Comparison of ENCODE assay signal across 26 cellular contexts in the genomic region with DNA sequence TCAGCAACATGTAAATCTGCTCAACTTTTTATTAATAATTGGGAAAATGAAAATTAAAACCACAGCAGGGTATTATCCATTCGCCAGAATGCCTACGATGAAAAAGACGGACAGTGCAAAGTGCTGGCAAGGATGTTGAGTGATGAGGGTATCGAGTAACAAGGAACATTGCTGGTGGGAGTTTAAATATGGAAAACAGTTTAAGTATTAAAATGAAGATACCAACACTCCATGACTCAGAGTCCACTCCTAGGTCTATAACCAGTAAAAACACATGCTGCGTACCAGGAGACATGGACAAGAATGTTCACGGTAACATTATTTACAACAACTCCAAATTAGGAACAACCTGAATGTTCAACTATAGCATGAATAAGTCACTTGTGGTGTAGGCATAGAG. TPM values are rescaled to one million over a fixed set of nuclear protein-coding genes. Genes with fewer than 3 reads are reported as not detected.
DNase-seq lines count a peak whose midpoint lies in the region; ATAC-seq and TF ChIP-seq lines count a peak whose summit lies in the region.
"Had no signal": no experiment of that assay in that cellular context is flagged by ENCODE, and none has a peak within 500 bp of the region (broad histone marks: within the 10 kb centered on the region; RNA-seq: fewer than 3 reads in every experiment).

No MANE protein-coding gene starts in this region.

- peaks cover 20 to 58% (median 35%) of the 10 kb centered on the region in 4 donors for H3K4me1 Mint-ChIP-seq in CD4-positive, CD25-positive, alpha-beta regulatory T cell
- H3K4me1 Mint-ChIP-seq in activated CD8-positive, alpha-beta T cell treated with anti-CD3 and anti-CD28 coated beads, Interleukin-2, amount 10 ng/mL, durations not matched to agents 7 days and 5 days (ENCODE audit: low read depth) = peaks cover 60% of the 10 kb centered on the region
- peaks cover 41 to 42% of the 10 kb centered on the region in 2 donors for H3K4me1 Mint-ChIP-seq in natural killer cell

- TF ChIP-seq CTCF in DND-41 (IDR thresholded peaks at IDR 0.05; ENCODE audit: borderline replicate concordance, extremely low read depth, low read length, poor library complexity, severe bottlenecking) (no peak), natural killer cell (IDR thresholded peaks at IDR 0.05) (no peak)

- no peaks in the 10 kb centered on the region for H3K9me3 Mint-ChIP-seq in CD4-positive, CD25-positive, alpha-beta regulatory T cell
- no peaks in the 10 kb centered on the region for H3K9me3 Mint-ChIP-seq in activated CD8-positive, alpha-beta T cell treated with anti-CD3 and anti-CD28 coated beads, Interleukin-2, amount 10 ng/mL, durations not matched to agents 7 days and 5 days (ENCODE audit: insufficient read depth)
- no peaks in the 10 kb centered on the region for H3K9me3 Mint-ChIP-seq in natural killer cell
- H3K9me3 Mint-ChIP-seq: T-helper 2 cell treated with Interferon-gamma antibody and Interleukin-4, amounts not matched to agents 5 μg/mL and 100 μg/mL, for 36 hours had no signal

- H3K27me3 ChIP-seq in CD4-positive, CD25-positive, alpha-beta regulatory T cell (ENCODE audit: control insufficient read depth, insufficient read depth, low read length) = no peaks in the 10 kb centered on the region
- H3K27me3 ChIP-seq in DND-41 (ENCODE audit: insufficient read depth, low read length, poor library complexity) = no peaks in the 10 kb centered on the region
- H3K27me3 ChIP-seq in HAP-1 (ENCODE audit: low read depth) = no peaks in the 10 kb centered on the region
- H3K27me3 ChIP-seq: right atrium auricular region had no signal

- H3K36me3 Mint-ChIP-seq in CD4-positive, CD25-positive, alpha-beta regulatory T cell = peaks cover 3% of the 10 kb centered on the region
- peaks cover 28% of the 10 kb centered on the region for H3K36me3 Mint-ChIP-seq in activated CD8-positive, alpha-beta T cell treated with anti-CD3 and anti-CD28 coated beads, Interleukin-2, amount 10 ng/mL, durations not matched to agents 7 days and 5 days (ENCODE audit: low read depth)
- no peaks in the 10 kb centered on the region for H3K36me3 Mint-ChIP-seq in natural killer cell

- POLR2A ChIA-PET in activated CD8-positive, alpha-beta T cell treated with anti-CD3 and anti-CD28 coated beads, Interleukin-2, amount 10 ng/mL, durations not matched to agents 7 days and 5 days (lab: Charles Lee) = interaction anchor here (1.0 to 5.0 kb wide), 3 partner anchors 45 to 64 kb away, joined by 3 to 40 read pairs (median 4); a partner anchor contains a TSS

- peak overlapping the region in 2 of 3 donors; percentile 61 to 87 for H3K27ac Mint-ChIP-seq in CD4-positive, CD25-positive, alpha-beta regulatory T cell
- H3K27ac Mint-ChIP-seq in activated CD8-positive, alpha-beta T cell treated with anti-CD3 and anti-CD28 coated beads, Interleukin-2, amount 10 ng/mL, durations not matched to agents 7 days and 5 days = peak overlapping the region; percentile 82
- H3K27ac Mint-ChIP-seq in natural killer cell = peak overlapping the region; percentile 61 to 68
- H3K27ac Mint-ChIP-seq: T-helper 2 cell treated with Interferon-gamma antibody and Interleukin-4, amounts not matched to agents 5 μg/mL and 100 μg/mL, for 36 hours had no signal

- no peak overlapping the region for H2AFZ ChIP-seq in DND-41 (ENCODE audit: low read depth, low read length)

- H3K79me2 ChIP-seq in DND-41 (ENCODE audit: insufficient read depth, low read length) = peaks cover 18% of the 10 kb centered on the region

- no peak overlapping the region for H3K27ac ChIP-seq in CD4-positive, CD25-positive, alpha-beta regulatory T cell (ENCODE audit: insufficient read depth, low read length, poor library complexity, severe bottlenecking)
- 0 out of 2 replicates have a peak overlapping the region, but pooled peaks have one; percentile 21 for H3K27ac ChIP-seq in DND-41 (ENCODE audit: low read length)
- H3K27ac ChIP-seq: right atrium auricular region, RWPE1 had no signal

- H3K9me3 ChIP-seq in CD4-positive, CD25-positive, alpha-beta regulatory T cell (ENCODE audit: control insufficient read depth in 2 of 2, low read length in 2 of 2) = no peaks in the 10 kb centered on the region
- H3K9me3 ChIP-seq in DND-41 (ENCODE audit: insufficient read depth, low read length, severe bottlenecking) = no peaks in the 10 kb centered on the region
- H3K9me3 ChIP-seq in HAP-1 = no peaks in the 10 kb centered on the region
- H3K9me3 ChIP-seq: right atrium auricular region, SK-N-SH had no signal

- no peak overlapping the region for H3K9ac ChIP-seq in DND-41 (ENCODE audit: low read depth, low read length)
- H3K9ac ChIP-seq: SK-N-SH had no signal

- H4K20me1 ChIP-seq in DND-41 (ENCODE audit: insufficient read depth, low read length) = peaks cover 8% of the 10 kb centered on the region; the same call in 1 of the 2 replicates

- in situ Hi-C loops in ACHN (cut with HindIII; ENCODE audit: low pct_ligation_motif_present, low pct_unique_long_range_greater_than_20kb, low sequenced_read_pairs) = no loop called here
- in situ Hi-C loops in HAP-1 (cut with MboI; ENCODE audit: low sequenced_read_pairs) = no loop called here

- no peaks in the 10 kb centered on the region for H3K27me3 Mint-ChIP-seq in CD4-positive, CD25-positive, alpha-beta regulatory T cell
- no peaks in the 10 kb centered on the region for H3K27me3 Mint-ChIP-seq in activated CD8-positive, alpha-beta T cell treated with anti-CD3 and anti-CD28 coated beads, Interleukin-2, amount 10 ng/mL, durations not matched to agents 7 days and 5 days (ENCODE audit: low read depth)
- no peaks in the 10 kb centered on the region for H3K27me3 Mint-ChIP-seq in natural killer cell (ENCODE audit: low read depth in 2 of 2)

- no peak overlapping the region for H3K4me3 Mint-ChIP-seq in CD4-positive, CD25-positive, alpha-beta regulatory T cell
- H3K4me3 Mint-ChIP-seq in activated CD8-positive, alpha-beta T cell treated with anti-CD3 and anti-CD28 coated beads, Interleukin-2, amount 10 ng/mL, durations not matched to agents 7 days and 5 days = no peak overlapping the region
- H3K4me3 Mint-ChIP-seq in natural killer cell = no peak overlapping the region
- H3K4me3 Mint-ChIP-seq: T-helper 2 cell treated with Interferon-gamma antibody and Interleukin-4, amounts not matched to agents 5 μg/mL and 100 μg/mL, for 36 hours had no signal

- peaks cover 29% of the 10 kb centered on the region for H3K4me1 ChIP-seq in CD4-positive, CD25-positive, alpha-beta regulatory T cell (ENCODE audit: control insufficient read depth, insufficient read depth, low read length, poor library complexity, severe bottlenecking)
- H3K4me1 ChIP-seq in DND-41 (ENCODE audit: insufficient read depth, low read length) (0 out of 2 replicates have a peak, but pooled peaks cover 2% of the 10 kb centered on the region), HAP-1 (no peaks in the 10 kb centered on the region)

- ATAC-seq in CD4-positive, CD25-positive, alpha-beta regulatory T cell (ENCODE audit: low read depth in 2 of 2) = no peak
- ATAC-seq in DND-41 (ENCODE audit: insufficient read depth, low read depth) = no peak
- ATAC-seq in activated CD8-positive, alpha-beta T cell treated with anti-CD3 and anti-CD28 coated beads, Interleukin-2, amount 10 ng/mL, durations not matched to agents 7 days and 5 days = no peak
- ATAC-seq in natural killer cell = no peak
- ATAC-seq in HG03432 (IDR thresholded peaks at IDR 0.05; ENCODE audit: unreplicated experiment) = no peak
- ATAC-seq: K562 had no signal

- intact Hi-C loops in natural killer cell (cut with micrococcal nuclease) = loop anchor here (10.0 kb wide), 1 partner anchor 239 kb away; no protein-coding TSS in a partner anchor

- no peak for DNase-seq in CD4-positive, CD25-positive, alpha-beta regulatory T cell
- no peak for DNase-seq in DND-41
- DNase-seq in activated CD8-positive, alpha-beta T cell treated with anti-CD3 and anti-CD28 coated beads, Interleukin-2, amount 10 ng/mL, durations not matched to agents 7 days and 5 days = no peak
- DNase-seq in natural killer cell = no peak
- no peak for DNase-seq in ACHN
- no peak for DNase-seq in middle frontal gyrus (ENCODE audit: extremely low spot score, low spot score)
- no peak for DNase-seq in HAP-1 (ENCODE audit: low spot score in 2 of 2)
- DNase-seq: activated gamma-delta T cell; amygdala; kidney glomerular epithelial cell; NCI-H1694; NCI-H2171; SK-N-SH; stimulated activated CD4-positive, alpha-beta T cell treated with anti-CD3 and anti-CD28 coated beads, Interleukin-12 subunit alpha, Interleukin-12 subunit beta, amount 100 ng/mL, for 4 hours; stimulated activated CD4-positive, alpha-beta T cell treated with anti-CD3 and anti-CD28 coated beads, Interleukin-4, amount 100 ng/mL, for 4 hours; trophoblast cell had no signal

- no peak overlapping the region for H3K4me3 ChIP-seq in CD4-positive, CD25-positive, alpha-beta regulatory T cell (ENCODE audit: low read depth, low read length)
- H3K4me3 ChIP-seq in DND-41 (ENCODE audit: low read depth in 1 of 2, low read length in 2 of 2) (no peak overlapping the region), HAP-1 (no peak overlapping the region)
- H3K4me3 ChIP-seq: K562, lung, right atrium auricular region had no signal

- H3K4me2 ChIP-seq in DND-41 (ENCODE audit: insufficient read depth, low read length) = no peak overlapping the region
- H3K4me2 ChIP-seq: SK-N-SH had no signal

- CTCF ChIA-PET in activated CD8-positive, alpha-beta T cell treated with anti-CD3 and anti-CD28 coated beads, Interleukin-2, amount 10 ng/mL, durations not matched to agents 7 days and 5 days (lab: Charles Lee) = interaction anchor here (1.6 to 11.7 kb wide), 5 partner anchors 61 to 235 kb away, joined by 5 to 346 read pairs (median 219); a partner anchor contains a TSS

- H3K36me3 ChIP-seq in CD4-positive, CD25-positive, alpha-beta regulatory T cell (ENCODE audit: control insufficient read depth, insufficient read depth, low read length) = peaks cover 13% of the 10 kb centered on the region
- peaks cover 37% of the 10 kb centered on the region for H3K36me3 ChIP-seq in DND-41 (ENCODE audit: insufficient read depth, low read length)
- peaks cover 8% of the 10 kb centered on the region; the same call in 1 of the 2 replicates for H3K36me3 ChIP-seq in HAP-1 (replicated peaks)
- H3K36me3 ChIP-seq: right atrium auricular region had no signal

RNA-seq across cellular contexts. Expression of a gene that starts 5.2 kb away (rescaled TPM):
- total RNA-seq in CD4-positive, CD25-positive, alpha-beta regulatory T cell = 8.6 TPM
- polyA plus RNA-seq in CD4-positive, CD25-positive, alpha-beta regulatory T cell = 10 to 100 TPM in 2 of 4 donors, 1 to 10 TPM in 2; 6.1 to 22.6 (median 10.5) TPM
- 10 to 100 TPM; 16.2 to 16.6 TPM for total RNA-seq in activated CD8-positive, alpha-beta T cell treated with anti-CD3 and anti-CD28 coated beads, Interleukin-2, amount 10 ng/mL, durations not matched to agents 7 days and 5 days
- total RNA-seq in natural killer cell = 10 to 100 TPM; 11.4 to 41.7 (median 25.5) TPM
- total RNA-seq: bronchial epithelial cell, fibroblast of lung, glomerular endothelial cell, H1, K562 had no signal
- polyA plus RNA-seq: fibroblast of lung, H1, SK-N-SH had no signal

RNA-seq across cellular contexts. Expression of a gene that starts 43.8 kb away (rescaled TPM):
- total RNA-seq in CD4-positive, CD25-positive, alpha-beta regulatory T cell = 206 TPM
- 100 to 1,000 TPM; 262 to 418 (median 324) TPM for polyA plus RNA-seq in CD4-positive, CD25-positive, alpha-beta regulatory T cell
- 1 to 10 TPM; 5.0 to 5.2 TPM for total RNA-seq in activated CD8-positive, alpha-beta T cell treated with anti-CD3 and anti-CD28 coated beads, Interleukin-2, amount 10 ng/mL, durations not matched to agents 7 days and 5 days
- total RNA-seq in natural killer cell = 10 to 100 TPM; 20.0 to 47.0 (median 41.1) TPM
- total RNA-seq: bronchial epithelial cell, fibroblast of lung, H1 had no signal
- polyA plus RNA-seq: H1 had no signal
